ENCODE assay signal across 22 cellular contexts in the genomic region with DNA sequence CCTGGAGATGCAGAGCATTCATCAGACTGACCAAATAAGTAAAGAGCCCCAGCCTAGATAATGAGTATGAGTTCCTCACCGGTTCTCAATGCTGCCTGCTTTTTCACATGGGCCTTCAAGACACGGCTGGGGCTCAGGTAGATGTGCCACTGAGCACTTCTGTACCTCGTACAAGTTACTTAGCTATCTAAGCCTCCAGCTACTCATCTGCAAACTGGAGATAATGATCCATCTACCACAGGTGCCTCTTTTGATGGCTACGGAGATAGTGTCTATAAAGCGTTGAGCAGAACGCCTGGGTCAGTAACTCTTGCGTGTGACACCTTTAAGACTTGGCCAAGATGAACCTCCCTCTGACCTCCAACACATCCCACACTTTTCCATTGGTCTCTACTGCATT. TPM values are rescaled to one million over a fixed set of nuclear protein-coding genes. Genes with fewer than 3 reads are reported as not detected.
A peak's percentile ranks its signal among the peaks of the same experiment; 100 is the strongest.
DNase-seq lines count a peak whose midpoint lies in the region; ATAC-seq and TF ChIP-seq lines count a peak whose summit lies in the region.
"Had no signal": no experiment of that assay in that cellular context is flagged by ENCODE, and none has a peak within 500 bp of the region (broad histone marks: within the 10 kb centered on the region; RNA-seq: fewer than 3 reads in every experiment).

No MANE protein-coding gene starts in this region.

- no peaks in the 10 kb centered on the region for H3K4me1 ChIP-seq in sigmoid colon

- H3K9me3 ChIP-seq in sigmoid colon, result no peaks in the 10 kb centered on the region
- H3K9me3 ChIP-seq: right lobe of liver, transverse colon had no signal

- no peak overlapping the region for H3K27ac ChIP-seq in sigmoid colon
- H3K27ac ChIP-seq: C4-2B, right lobe of liver, transverse colon had no signal

- no peak overlapping the region for H3K4me3 Mint-ChIP-seq in activated naive CD4-positive, alpha-beta T cell treated with anti-CD3 and anti-CD28 coated beads for 36 hours
- peak overlapping the region; percentile 13 for H3K4me3 Mint-ChIP-seq in activated CD4-positive, alpha-beta memory T cell treated with anti-CD3 and anti-CD28 coated beads for 36 hours
- H3K4me3 Mint-ChIP-seq in stimulated activated naive B cell treated with anti-CD40 and anti-IgM and Interleukin-4, amounts not matched to agents 10 μg/mL and 1 μg/mL and 100 μg/mL, for 72 hours, result no peak overlapping the region

- intact Hi-C loops in activated naive CD4-positive, alpha-beta T cell treated with anti-CD3 and anti-CD28 coated beads for 36 hours (cut with micrococcal nuclease), result loop anchor here (1.0 kb wide), 1 partner anchor 11 kb away; no protein-coding TSS in a partner anchor
- intact Hi-C loops in activated CD4-positive, alpha-beta memory T cell treated with anti-CD3 and anti-CD28 coated beads for 36 hours (cut with micrococcal nuclease), result loop anchor here (1.0 kb wide), 1 partner anchor 16 kb away; no protein-coding TSS in a partner anchor
- intact Hi-C loops in sigmoid colon (cut with DNase I), result no loop called here

- no peaks in the 10 kb centered on the region for H3K9me3 Mint-ChIP-seq in activated naive CD4-positive, alpha-beta T cell treated with anti-CD3 and anti-CD28 coated beads for 36 hours
- peaks cover 4% of the 10 kb centered on the region for H3K9me3 Mint-ChIP-seq in activated CD4-positive, alpha-beta memory T cell treated with anti-CD3 and anti-CD28 coated beads for 36 hours
- no peaks in the 10 kb centered on the region for H3K9me3 Mint-ChIP-seq in stimulated activated naive B cell treated with anti-CD40 and anti-IgM and Interleukin-4, amounts not matched to agents 10 μg/mL and 1 μg/mL and 100 μg/mL, for 72 hours

- TF ChIP-seq EP300 in sigmoid colon (IDR thresholded peaks at IDR 0.05), result no peak

- POLR2A ChIA-PET in activated CD4-positive, alpha-beta memory T cell treated with anti-CD3 and anti-CD28 coated beads for 36 hours (lab: Charles Lee), result interaction anchor here (0.8 to 4.5 kb wide), 12 partner anchors 9 to 60 kb away, joined by 3 to 26 read pairs (median 10); no protein-coding TSS in a partner anchor

- DNase-seq in activated naive CD4-positive, alpha-beta T cell treated with Interleukin-2 at 50 U/mL for 16 hours, result peak; percentile 32
- no peak for DNase-seq in activated naive CD4-positive, alpha-beta T cell treated with anti-CD3 and anti-CD28 coated beads for 36 hours
- DNase-seq in activated CD4-positive, alpha-beta memory T cell treated with anti-CD3 and anti-CD28 coated beads for 36 hours, result no peak
- DNase-seq in central memory CD4-positive, alpha-beta T cell, result peak; percentile 23
- DNase-seq in stimulated activated naive B cell treated with anti-CD40 and anti-IgM and Interleukin-4, amounts not matched to agents 10 μg/mL and 1 μg/mL and 100 μg/mL, for 72 hours, result no peak
- DNase-seq in EL (no peak), sigmoid colon (no peak)
- no peak for DNase-seq in stimulated activated CD4-positive, alpha-beta T cell treated with anti-CD3 and anti-CD28 coated beads, Interleukin-1b, Interleukin-23, amount 100 ng/mL, for 48 hours
- DNase-seq: effector CD8-positive, alpha-beta T cell; mammary epithelial cell; NCI-H1436 treated with DMSO at 0.1 percent for 48 hours; NCI-H2171 treated with DMSO at 0.1 percent for 48 hours; NCI-H69; right lobe of liver; transverse colon had no signal

- CTCF ChIA-PET in activated naive CD4-positive, alpha-beta T cell treated with anti-CD3 and anti-CD28 coated beads for 36 hours (lab: Charles Lee), result interaction anchor here (0.6 to 1.5 kb wide), 3 partner anchors 12 to 60 kb away, joined by 3 to 5 read pairs (median 3); no protein-coding TSS in a partner anchor
- CTCF ChIA-PET in activated CD4-positive, alpha-beta memory T cell treated with anti-CD3 and anti-CD28 coated beads for 36 hours (lab: Charles Lee), result interaction anchor here (0.6 to 3.7 kb wide), 10 partner anchors 11 to 103 kb away, joined by 3 to 23 read pairs (median 8); a partner anchor contains a TSS

- H3K4me1 Mint-ChIP-seq in activated naive CD4-positive, alpha-beta T cell treated with anti-CD3 and anti-CD28 coated beads for 36 hours (ENCODE audit: low read depth), result peaks cover 25% of the 10 kb centered on the region
- peaks cover 62% of the 10 kb centered on the region for H3K4me1 Mint-ChIP-seq in activated CD4-positive, alpha-beta memory T cell treated with anti-CD3 and anti-CD28 coated beads for 36 hours (ENCODE audit: low read depth)
- peaks cover 11 to 23% of the 10 kb centered on the region in 2 donors for H3K4me1 Mint-ChIP-seq in stimulated activated naive B cell treated with anti-CD40 and anti-IgM and Interleukin-4, amounts not matched to agents 10 μg/mL and 1 μg/mL and 100 μg/mL, for 72 hours

- H3K36me3 ChIP-seq in sigmoid colon, result peaks cover 12 to 70% (median 28%) of the 10 kb centered on the region in 4 donors

- no peak for TF ChIP-seq POLR2A in sigmoid colon (IDR thresholded peaks at IDR 0.05)

- H3K36me3 Mint-ChIP-seq in activated naive CD4-positive, alpha-beta T cell treated with anti-CD3 and anti-CD28 coated beads for 36 hours (ENCODE audit: low read depth), result peaks cover 37% of the 10 kb centered on the region
- peaks cover 44% of the 10 kb centered on the region for H3K36me3 Mint-ChIP-seq in activated CD4-positive, alpha-beta memory T cell treated with anti-CD3 and anti-CD28 coated beads for 36 hours
- peaks cover 51 to 66% of the 10 kb centered on the region in 2 donors for H3K36me3 Mint-ChIP-seq in stimulated activated naive B cell treated with anti-CD40 and anti-IgM and Interleukin-4, amounts not matched to agents 10 μg/mL and 1 μg/mL and 100 μg/mL, for 72 hours

- 88 to 94% methylated on average over 7 of the region's 7 CpGs for WGBS in sigmoid colon, 2 donors

- no peaks in the 10 kb centered on the region for H3K27me3 Mint-ChIP-seq in activated naive CD4-positive, alpha-beta T cell treated with anti-CD3 and anti-CD28 coated beads for 36 hours (ENCODE audit: low read depth)
- H3K27me3 Mint-ChIP-seq in activated CD4-positive, alpha-beta memory T cell treated with anti-CD3 and anti-CD28 coated beads for 36 hours, result no peaks in the 10 kb centered on the region
- no peaks in the 10 kb centered on the region for H3K27me3 Mint-ChIP-seq in stimulated activated naive B cell treated with anti-CD40 and anti-IgM and Interleukin-4, amounts not matched to agents 10 μg/mL and 1 μg/mL and 100 μg/mL, for 72 hours

- H3K27me3 ChIP-seq in sigmoid colon, result no peaks in the 10 kb centered on the region
- H3K27me3 ChIP-seq: right lobe of liver, transverse colon had no signal

- no peak overlapping the region for H3K4me3 ChIP-seq in sigmoid colon
- H3K4me3 ChIP-seq: GM12878, right lobe of liver, transverse colon had no signal

- ATAC-seq in stimulated activated naive B cell treated with anti-CD40 and anti-IgM and Interleukin-4, amounts not matched to agents 10 μg/mL and 1 μg/mL and 100 μg/mL, for 72 hours (replicated peaks), result no peak
- ATAC-seq: GM12878 had no signal

- TF ChIP-seq CTCF in sigmoid colon (IDR thresholded peaks at IDR 0.05), result no peak

- H3K27ac Mint-ChIP-seq in activated naive CD4-positive, alpha-beta T cell treated with anti-CD3 and anti-CD28 coated beads for 36 hours, result no peak overlapping the region
- H3K27ac Mint-ChIP-seq in activated CD4-positive, alpha-beta memory T cell treated with anti-CD3 and anti-CD28 coated beads for 36 hours, result peak overlapping the region; percentile 86
- H3K27ac Mint-ChIP-seq in stimulated activated naive B cell treated with anti-CD40 and anti-IgM and Interleukin-4, amounts not matched to agents 10 μg/mL and 1 μg/mL and 100 μg/mL, for 72 hours, result peak overlapping the region; percentile 37

RNA-seq across cellular contexts. Expression of a gene that starts 56.3 kb away (rescaled TPM):
- total RNA-seq in activated naive CD4-positive, alpha-beta T cell treated with anti-CD3 and anti-CD28 coated beads for 36 hours, result 10 to 100 TPM; 27.9 to 28.8 TPM
- 100 to 1,000 TPM; 137 TPM for total RNA-seq in activated CD4-positive, alpha-beta memory T cell treated with anti-CD3 and anti-CD28 coated beads for 36 hours
- total RNA-seq in sigmoid colon, result under 1 TPM in 1 of 4 donors, not detected in 3; 0.16 TPM
- 1 to 10 TPM in 1 of 3 donors, not detected in 2; 3.1 TPM for polyA plus RNA-seq in sigmoid colon
- total RNA-seq: astrocyte, kidney epithelial cell, mammary epithelial cell, MCF 10A, osteoblast had no signal
- polyA plus RNA-seq: AG04450, mammary epithelial cell had no signal

Comparison
In these comparisons a context has a peak if more than half of its experiments do, and no peak if none do; other contexts are left out.
1. DNase-seq: peak in activated naive CD4-positive, alpha-beta T cell treated with Interleukin-2 at 50 U/mL for 16 hours (single experiment) and central memory CD4-positive, alpha-beta T cell (single experiment); none in activated naive CD4-positive, alpha-beta T cell treated with anti-CD3 and anti-CD28 coated beads for 36 hours (single experiment), activated CD4-positive, alpha-beta memory T cell treated with anti-CD3 and anti-CD28 coated beads for 36 hours (single experiment), stimulated activated naive B cell treated with anti-CD40 and anti-IgM and Interleukin-4, amounts not matched to agents 10 μg/mL and 1 μg/mL and 100 μg/mL, for 72 hours (single experiment), EL (single experiment), stimulated activated CD4-positive, alpha-beta T cell treated with anti-CD3 and anti-CD28 coated beads, Interleukin-1b, Interleukin-23, amount 100 ng/mL, for 48 hours (single experiment) and sigmoid colon (single experiment).
2. RNA of a gene that starts 56.3 kb away (total RNA-seq): 137 TPM in activated CD4-positive, alpha-beta memory T cell treated with anti-CD3 and anti-CD28 coated beads for 36 hours and 27.9 to 28.8 TPM in activated naive CD4-positive, alpha-beta T cell treated with anti-CD3 and anti-CD28 coated beads for 36 hours; 0.16 TPM in sigmoid colon; every median in the first group is over 10 times any median in the second.